In the genomic region with DNA sequence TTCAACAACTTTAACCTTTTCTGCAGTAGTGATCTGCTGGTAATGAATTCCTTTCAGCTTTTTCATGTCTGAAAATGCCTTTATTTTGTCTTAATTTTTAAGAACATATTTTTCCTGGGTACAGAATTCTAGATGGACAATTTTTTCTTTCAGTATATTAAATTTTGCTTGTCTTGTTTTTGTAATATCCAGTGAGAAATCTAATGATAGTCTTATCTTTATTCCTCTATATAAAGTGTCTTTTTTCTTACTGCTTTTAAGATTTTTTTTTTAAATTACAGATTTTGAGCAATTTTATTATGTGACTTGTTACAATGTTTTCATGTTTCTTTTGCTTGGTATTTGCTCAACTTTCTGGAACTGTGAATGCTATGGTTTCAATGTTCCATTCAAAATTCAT, we compare ENCODE assay signal across 8 cellular contexts.
"Had no signal": no experiment of that assay in that cellular context is flagged by ENCODE, and none has a peak within 500 bp of the region (broad histone marks: within the 10 kb centered on the region; RNA-seq: fewer than 3 reads in every experiment).

No MANE protein-coding gene starts in this region.

- H3K4me3 ChIP-seq: GM23338 had no signal

- H2AFZ ChIP-seq: GM23338 had no signal

- ATAC-seq: GM23338, HepG2 had no signal

- H3K27ac ChIP-seq: HL-60 had no signal

- DNase-seq: H9, HCEC 1CT, HFFc6 had no signal

- FAIRE-seq: H1, H54, HepG2 had no signal
